ENCODE assay signal across 8 cellular contexts in the genomic region with DNA sequence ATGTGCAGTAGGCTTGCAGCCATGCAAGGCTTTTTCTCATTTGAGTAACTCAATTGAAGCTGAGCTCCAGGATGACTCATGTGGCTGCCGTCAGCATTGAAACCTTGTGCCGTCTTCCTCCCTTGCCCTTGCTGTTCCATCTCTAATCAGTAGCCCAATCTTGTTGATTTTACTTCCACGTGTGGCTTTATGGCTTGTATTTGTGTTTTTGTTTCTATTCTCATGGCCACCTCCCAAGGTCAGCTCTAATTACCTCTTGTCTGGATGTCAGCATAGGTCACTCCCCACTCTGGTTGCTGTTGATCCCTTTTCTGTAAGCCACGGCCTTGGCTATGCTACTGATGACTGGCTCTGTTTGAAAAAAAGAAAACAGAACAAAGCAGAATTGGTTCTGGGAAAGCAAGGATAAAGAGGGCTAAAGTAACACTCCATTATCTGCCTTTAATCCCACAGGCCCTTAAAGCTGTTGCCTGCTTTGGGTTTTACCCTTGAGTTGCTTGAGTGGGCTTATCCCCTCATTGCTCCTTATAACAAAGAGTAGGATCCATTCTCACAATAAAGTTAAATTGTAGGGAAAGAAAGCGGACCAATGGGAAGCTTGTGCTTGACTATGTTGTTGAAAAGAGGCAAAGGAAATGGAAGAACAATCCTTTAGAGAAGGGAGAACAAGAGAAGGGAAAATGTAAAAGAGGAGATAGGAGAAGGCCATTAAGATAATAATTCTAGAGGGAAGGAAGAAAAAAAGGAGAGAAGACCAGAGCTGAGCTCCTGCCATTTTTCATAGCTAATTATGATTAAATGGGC.
DNase-seq lines count a peak whose midpoint lies in the region; ATAC-seq and TF ChIP-seq lines count a peak whose summit lies in the region.

No MANE protein-coding gene starts in this region.

- H3K27ac Mint-ChIP-seq in activated naive CD4-positive, alpha-beta T cell treated with anti-CD3 and anti-CD28 coated beads, Interleukin-2, amount 50 U/mL, for 72 hours = no peak overlapping the region

- no peaks in the 10 kb centered on the region for H3K9me3 ChIP-seq in HEK293 (ENCODE audit: control insufficient read depth, insufficient read depth, low read depth, low read length)

- TF ChIP-seq CTCF in HEK293 (tag by site-specific recombination; IDR thresholded peaks at IDR 0.05) = no peak

- ATAC-seq in left cardiac atrium = peak; percentile 50 to 72
- no peak for ATAC-seq in HG03460 (IDR thresholded peaks at IDR 0.05; ENCODE audit: unreplicated experiment)
- ATAC-seq in activated naive CD4-positive, alpha-beta T cell treated with anti-CD3 and anti-CD28 coated beads, Interleukin-2, amount 50 U/mL, for 72 hours = no peak

- no peaks in the 10 kb centered on the region for H3K36me3 Mint-ChIP-seq in activated naive CD4-positive, alpha-beta T cell treated with anti-CD3 and anti-CD28 coated beads, Interleukin-2, amount 50 U/mL, for 72 hours

- no peaks in the 10 kb centered on the region for H3K36me3 ChIP-seq in HEK293 (ENCODE audit: control insufficient read depth in 2 of 2, insufficient read depth in 1 of 2, low read length in 2 of 2)

- H3K27ac ChIP-seq in HEK293 (ENCODE audit: extremely low read depth, low read depth, low read length) = no peak overlapping the region

- H3K9me3 Mint-ChIP-seq in activated naive CD4-positive, alpha-beta T cell treated with anti-CD3 and anti-CD28 coated beads, Interleukin-2, amount 50 U/mL, for 72 hours = no peaks in the 10 kb centered on the region

- CTCF ChIA-PET in HEK293 (lab: Yijun Ruan, JAX) = interaction anchor here (0.6 to 1.6 kb wide), 4 partner anchors 7 to 381 kb away, joined by 3 to 5 read pairs (median 4); no protein-coding TSS in a partner anchor

- H3K4me3 ChIP-seq in HEK293 (ENCODE audit: low read depth, low read length) = no peak overlapping the region

- POLR2A ChIA-PET in HEK293 (lab: Yijun Ruan, JAX) = no interaction called here

- no peaks in the 10 kb centered on the region for H3K4me1 ChIP-seq in HEK293 (ENCODE audit: control insufficient read depth, insufficient read depth, low read length)

- intact Hi-C loops in left cardiac atrium (cut with DNase I) = loop anchor here in 1 of 2 donors (10.0 kb wide), 1 partner anchor 63 kb away; no protein-coding TSS in a partner anchor

- DNase-seq in AG08396 (ENCODE audit: low spot score) = peak; percentile 50
- peak; percentile 91 for DNase-seq in RPMI7951 (ENCODE audit: low read depth)
- DNase-seq in left cardiac atrium = peak; percentile 58
- DNase-seq in cerebellar nuclear complex (lab: John Stamatoyannopoulos, UW) = no peak
- no peak for DNase-seq in activated naive CD4-positive, alpha-beta T cell treated with anti-CD3 and anti-CD28 coated beads, Interleukin-2, amount 50 U/mL, for 72 hours (ENCODE audit: low spot score in 2 of 2)
- DNase-seq in GM19238 (ENCODE audit: insufficient read length, low spot score) = no peak

TF ChIP-seq in HEK293, 187 proteins besides CTCF, POLR2A, EP300 and RAD21 (continues in another document):
- TF ChIP-seq ZNF843 (tag by site-specific recombination; IDR thresholded peaks at IDR 0.05) = 0 out of 2 replicates have a peak, but pooled peaks have one; percentile 14
- TF ChIP-seq, protein P1, sequence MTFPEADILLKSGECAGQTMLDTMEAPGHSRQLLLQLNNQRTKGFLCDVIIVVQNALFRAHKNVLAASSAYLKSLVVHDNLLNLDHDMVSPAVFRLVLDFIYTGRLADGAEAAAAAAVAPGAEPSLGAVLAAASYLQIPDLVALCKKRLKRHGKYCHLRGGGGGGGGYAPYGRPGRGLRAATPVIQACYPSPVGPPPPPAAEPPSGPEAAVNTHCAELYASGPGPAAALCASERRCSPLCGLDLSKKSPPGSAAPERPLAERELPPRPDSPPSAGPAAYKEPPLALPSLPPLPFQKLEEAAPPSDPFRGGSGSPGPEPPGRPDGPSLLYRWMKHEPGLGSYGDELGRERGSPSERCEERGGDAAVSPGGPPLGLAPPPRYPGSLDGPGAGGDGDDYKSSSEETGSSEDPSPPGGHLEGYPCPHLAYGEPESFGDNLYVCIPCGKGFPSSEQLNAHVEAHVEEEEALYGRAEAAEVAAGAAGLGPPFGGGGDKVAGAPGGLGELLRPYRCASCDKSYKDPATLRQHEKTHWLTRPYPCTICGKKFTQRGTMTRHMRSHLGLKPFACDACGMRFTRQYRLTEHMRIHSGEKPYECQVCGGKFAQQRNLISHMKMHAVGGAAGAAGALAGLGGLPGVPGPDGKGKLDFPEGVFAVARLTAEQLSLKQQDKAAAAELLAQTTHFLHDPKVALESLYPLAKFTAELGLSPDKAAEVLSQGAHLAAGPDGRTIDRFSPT (tag by site-specific recombination; IDR thresholded peaks at IDR 0.05) = 0 out of 2 replicates have a peak, but pooled peaks have one; percentile 38
- TF ChIP-seq, protein P2, sequence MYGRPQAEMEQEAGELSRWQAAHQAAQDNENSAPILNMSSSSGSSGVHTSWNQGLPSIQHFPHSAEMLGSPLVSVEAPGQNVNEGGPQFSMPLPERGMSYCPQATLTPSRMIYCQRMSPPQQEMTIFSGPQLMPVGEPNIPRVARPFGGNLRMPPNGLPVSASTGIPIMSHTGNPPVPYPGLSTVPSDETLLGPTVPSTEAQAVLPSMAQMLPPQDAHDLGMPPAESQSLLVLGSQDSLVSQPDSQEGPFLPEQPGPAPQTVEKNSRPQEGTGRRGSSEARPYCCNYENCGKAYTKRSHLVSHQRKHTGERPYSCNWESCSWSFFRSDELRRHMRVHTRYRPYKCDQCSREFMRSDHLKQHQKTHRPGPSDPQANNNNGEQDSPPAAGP (tag by site-specific recombination; IDR thresholded peaks at IDR 0.05) = peak; percentile 69; the same call in 1 of the 2 replicates
- 0 out of 2 replicates have a peak, but pooled peaks have one; percentile 36 for TF ChIP-seq ZNF335 (tag by site-specific recombination; conservative IDR thresholded peaks at IDR 0.05)
- TF ChIP-seq GLIS2 (tag by site-specific recombination; IDR thresholded peaks at IDR 0.05) = 0 out of 2 replicates have a peak, but pooled peaks have one; percentile 21
- TF ChIP-seq ZNF610 (tag by site-specific recombination; IDR thresholded peaks at IDR 0.05; ENCODE audit: borderline replicate concordance) = no peak
- no peak for TF ChIP-seq ZNF324 (tag by site-specific recombination; IDR thresholded peaks at IDR 0.05)
- TF ChIP-seq ZBTB48 (tag by site-specific recombination; IDR thresholded peaks at IDR 0.05) = peak; percentile 23; the same call in 1 of the 2 replicates
- TF ChIP-seq MZF1 (tag by site-specific recombination; IDR thresholded peaks at IDR 0.05; ENCODE audit: borderline replicate concordance) = peak; percentile 95
- TF ChIP-seq ZNF600 (tag by site-specific recombination; IDR thresholded peaks at IDR 0.05) = peak; percentile 61; the same call in 1 of the 2 replicates
- no peak; the same call in 1 of the 2 replicates for TF ChIP-seq ZXDB (tag by site-specific recombination; IDR thresholded peaks at IDR 0.05)
- TF ChIP-seq ZNF221 (tag by site-specific recombination; IDR thresholded peaks at IDR 0.05; ENCODE audit: borderline replicate concordance) = no peak
- TF ChIP-seq FEZF1 (tag by site-specific recombination; IDR thresholded peaks at IDR 0.05) = peak; percentile 38; the same call in 1 of the 2 replicates
- TF ChIP-seq, protein P3, sequence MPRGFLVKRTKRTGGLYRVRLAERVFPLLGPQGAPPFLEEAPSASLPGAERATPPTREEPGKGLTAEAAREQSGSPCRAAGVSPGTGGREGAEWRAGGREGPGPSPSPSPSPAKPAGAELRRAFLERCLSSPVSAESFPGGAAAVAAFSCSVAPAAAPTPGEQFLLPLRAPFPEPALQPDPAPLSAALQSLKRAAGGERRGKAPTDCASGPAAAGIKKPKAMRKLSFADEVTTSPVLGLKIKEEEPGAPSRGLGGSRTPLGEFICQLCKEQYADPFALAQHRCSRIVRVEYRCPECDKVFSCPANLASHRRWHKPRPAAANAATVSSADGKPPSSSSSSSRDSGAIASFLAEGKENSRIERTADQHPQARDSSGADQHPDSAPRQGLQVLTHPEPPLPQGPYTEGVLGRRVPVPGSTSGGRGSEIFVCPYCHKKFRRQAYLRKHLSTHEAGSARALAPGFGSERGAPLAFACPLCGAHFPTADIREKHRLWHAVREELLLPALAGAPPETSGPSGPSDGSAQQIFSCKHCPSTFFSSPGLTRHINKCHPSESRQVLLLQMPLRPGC (tag by site-specific recombination; IDR thresholded peaks at IDR 0.05) = peak; percentile 68
- TF ChIP-seq ZNF629 (tag by site-specific recombination; IDR thresholded peaks at IDR 0.05) = peak; percentile 78
- TF ChIP-seq, protein P4, sequence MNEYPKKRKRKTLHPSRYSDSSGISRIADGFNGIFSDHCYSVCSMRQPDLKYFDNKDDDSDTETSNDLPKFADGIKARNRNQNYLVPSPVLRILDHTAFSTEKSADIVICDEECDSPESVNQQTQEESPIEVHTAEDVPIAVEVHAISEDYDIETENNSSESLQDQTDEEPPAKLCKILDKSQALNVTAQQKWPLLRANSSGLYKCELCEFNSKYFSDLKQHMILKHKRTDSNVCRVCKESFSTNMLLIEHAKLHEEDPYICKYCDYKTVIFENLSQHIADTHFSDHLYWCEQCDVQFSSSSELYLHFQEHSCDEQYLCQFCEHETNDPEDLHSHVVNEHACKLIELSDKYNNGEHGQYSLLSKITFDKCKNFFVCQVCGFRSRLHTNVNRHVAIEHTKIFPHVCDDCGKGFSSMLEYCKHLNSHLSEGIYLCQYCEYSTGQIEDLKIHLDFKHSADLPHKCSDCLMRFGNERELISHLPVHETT (tag by site-specific recombination; IDR thresholded peaks at IDR 0.05) = 0 out of 2 replicates have a peak, but pooled peaks have one; percentile 19
- TF ChIP-seq ZIC2 (tag by site-specific recombination; IDR thresholded peaks at IDR 0.05) = peak; percentile 50; the same call in 1 of the 2 replicates

Comparison
In these comparisons a context has a peak if more than half of its experiments do, and no peak if none do; other contexts are left out.
1. DNase-seq: peak in AG08396 (single experiment), RPMI7951 (single experiment) and left cardiac atrium (single experiment); none in cerebellar nuclear complex (0 of 2), activated naive CD4-positive, alpha-beta T cell treated with anti-CD3 and anti-CD28 coated beads, Interleukin-2, amount 50 U/mL, for 72 hours (0 of 2) and GM19238 (single experiment).
2. ATAC-seq: peak in left cardiac atrium (2 of 2); none in HG03460 (single experiment) and activated naive CD4-positive, alpha-beta T cell treated with anti-CD3 and anti-CD28 coated beads, Interleukin-2, amount 50 U/mL, for 72 hours (0 of 2).